Comparison of ENCODE assay signal across 8 cellular contexts in genomic region chr11:64357904-64358535, GRCh38. TPM values are rescaled to one million over a fixed set of nuclear protein-coding genes. Genes with fewer than 3 reads are reported as not detected.
DNase-seq lines count a peak whose midpoint lies in the region; ATAC-seq lines count a peak whose summit lies in the region.

No MANE protein-coding gene starts in this region.

- ATAC-seq in activated T-cell treated with anti-CD3 and anti-CD28 coated beads, Interleukin-2, amount 50 U/mL, for 72 hours (replicated peaks in 1 of 2), result peak; percentile 63 to 76
- ATAC-seq in stimulated activated memory B cell treated with anti-CD40 and anti-IgM and Interleukin-4, amounts not matched to agents 10 μg/mL and 1 μg/mL and 100 μg/mL, for 72 hours, result no peak
- ATAC-seq in GM21447 (IDR thresholded peaks at IDR 0.05; ENCODE audit: unreplicated experiment), result no peak

- peak overlapping the region; percentile 70 to 75 for H3K4me3 Mint-ChIP-seq in activated T-cell treated with anti-CD3 and anti-CD28 coated beads, Interleukin-2, amount 50 U/mL, for 72 hours
- peak overlapping the region; percentile 44 to 71 (median 67) for H3K4me3 Mint-ChIP-seq in immature natural killer cell
- peak overlapping the region; percentile 57 for H3K4me3 Mint-ChIP-seq in stimulated activated memory B cell treated with anti-CD40 and anti-IgM and Interleukin-4, amounts not matched to agents 10 μg/mL and 1 μg/mL and 100 μg/mL, for 72 hours

- H3K4me1 Mint-ChIP-seq in activated T-cell treated with anti-CD3 and anti-CD28 coated beads, Interleukin-2, amount 50 U/mL, for 72 hours (ENCODE audit: low read depth), result peaks cover 53% of the 10 kb centered on the region
- H3K4me1 Mint-ChIP-seq in immature natural killer cell, result peaks cover 17 to 30% of the 10 kb centered on the region in 2 donors
- peaks cover 56% of the 10 kb centered on the region for H3K4me1 Mint-ChIP-seq in stimulated activated memory B cell treated with anti-CD40 and anti-IgM and Interleukin-4, amounts not matched to agents 10 μg/mL and 1 μg/mL and 100 μg/mL, for 72 hours

- no peaks in the 10 kb centered on the region for H3K36me3 Mint-ChIP-seq in activated T-cell treated with anti-CD3 and anti-CD28 coated beads, Interleukin-2, amount 50 U/mL, for 72 hours (ENCODE audit: insufficient read depth in 2 of 2)
- H3K36me3 Mint-ChIP-seq in immature natural killer cell, result peaks cover 2 to 14% (median 5%) of the 10 kb centered on the region in 3 donors
- H3K36me3 Mint-ChIP-seq in stimulated activated memory B cell treated with anti-CD40 and anti-IgM and Interleukin-4, amounts not matched to agents 10 μg/mL and 1 μg/mL and 100 μg/mL, for 72 hours, result peaks cover 22% of the 10 kb centered on the region

- peak overlapping the region; percentile 81 for H3K27ac Mint-ChIP-seq in activated T-cell treated with anti-CD3 and anti-CD28 coated beads, Interleukin-2, amount 50 U/mL, for 72 hours
- H3K27ac Mint-ChIP-seq in immature natural killer cell, result peak overlapping the region in 4 of 6 donors; percentile 11 to 52 (median 36)
- H3K27ac Mint-ChIP-seq in stimulated activated memory B cell treated with anti-CD40 and anti-IgM and Interleukin-4, amounts not matched to agents 10 μg/mL and 1 μg/mL and 100 μg/mL, for 72 hours, result peak overlapping the region; percentile 77

- H3K27me3 Mint-ChIP-seq in activated T-cell treated with anti-CD3 and anti-CD28 coated beads, Interleukin-2, amount 50 U/mL, for 72 hours (ENCODE audit: low read depth), result no peaks in the 10 kb centered on the region
- no peaks in the 10 kb centered on the region for H3K27me3 Mint-ChIP-seq in immature natural killer cell (ENCODE audit: low read depth in 3 of 3)
- H3K27me3 Mint-ChIP-seq in stimulated activated memory B cell treated with anti-CD40 and anti-IgM and Interleukin-4, amounts not matched to agents 10 μg/mL and 1 μg/mL and 100 μg/mL, for 72 hours, result no peaks in the 10 kb centered on the region

- no peaks in the 10 kb centered on the region for H3K9me3 Mint-ChIP-seq in activated T-cell treated with anti-CD3 and anti-CD28 coated beads, Interleukin-2, amount 50 U/mL, for 72 hours
- no peaks in the 10 kb centered on the region for H3K9me3 Mint-ChIP-seq in immature natural killer cell
- no peaks in the 10 kb centered on the region for H3K9me3 Mint-ChIP-seq in stimulated activated memory B cell treated with anti-CD40 and anti-IgM and Interleukin-4, amounts not matched to agents 10 μg/mL and 1 μg/mL and 100 μg/mL, for 72 hours

- DNase-seq in stimulated activated naive CD4-positive, alpha-beta T cell treated with Interleukin-2 at 50 U/mL for 16 hours (lab: John Stamatoyannopoulos, UW), result peak; percentile 17
- DNase-seq in stimulated activated naive CD4-positive, alpha-beta T cell (lab: John Stamatoyannopoulos, UW), result no peak
- DNase-seq in activated T-cell treated with anti-CD3 and anti-CD28 coated beads, Interleukin-2, amount 50 U/mL, for 72 hours, result peak; percentile 70 to 75
- DNase-seq in immature natural killer cell (no peak), nucleus accumbens (lab: John Stamatoyannopoulos, UW) (no peak), iPS-NIHi7 (ENCODE audit: extremely low spot score) (no peak)

RNA-seq across cellular contexts. Expression of gene RPS6KA4, which starts 0.9 kb away (rescaled TPM):
- total RNA-seq in activated T-cell treated with anti-CD3 and anti-CD28 coated beads, Interleukin-2, amount 50 U/mL, for 72 hours, result 10 to 100 TPM; 16.6 to 18.4 TPM
- 10 to 100 TPM in 1 of 3 donors, 1 to 10 TPM in 2; 5.0 to 16.7 (median 8.5) TPM for polyA plus RNA-seq in immature natural killer cell

RNA-seq across cellular contexts. Expression of gene CCDC88B, which starts 18.0 kb away (rescaled TPM):
- total RNA-seq in activated T-cell treated with anti-CD3 and anti-CD28 coated beads, Interleukin-2, amount 50 U/mL, for 72 hours, result 100 to 1,000 TPM; 119 to 126 TPM
- polyA plus RNA-seq in immature natural killer cell, result 10 to 100 TPM; 10.3 to 86.7 (median 16.4) TPM

RNA-seq across cellular contexts. Expression of gene PRDX5, which starts 40.1 kb away (rescaled TPM):
- total RNA-seq in activated T-cell treated with anti-CD3 and anti-CD28 coated beads, Interleukin-2, amount 50 U/mL, for 72 hours, result 100 to 1,000 TPM; 134 to 138 TPM
- 100 to 1,000 TPM; 319 to 558 (median 418) TPM for polyA plus RNA-seq in immature natural killer cell

RNA-seq across cellular contexts. Expression of gene TRMT112, which starts 40.7 kb away (rescaled TPM):
- 100 to 1,000 TPM; 145 to 154 TPM for total RNA-seq in activated T-cell treated with anti-CD3 and anti-CD28 coated beads, Interleukin-2, amount 50 U/mL, for 72 hours
- polyA plus RNA-seq in immature natural killer cell, result 100 to 1,000 TPM; 216 to 464 (median 322) TPM

RNA-seq across cellular contexts. Expression of gene ESRRA, which starts 52.7 kb away (rescaled TPM):
- total RNA-seq in activated T-cell treated with anti-CD3 and anti-CD28 coated beads, Interleukin-2, amount 50 U/mL, for 72 hours, result 10 to 100 TPM; 40.5 to 42.4 TPM
- polyA plus RNA-seq in immature natural killer cell, result 10 to 100 TPM in 1 of 3 donors, 1 to 10 TPM in 2; 4.6 to 18.0 (median 8.7) TPM

Comparison
In these comparisons a context has a peak if more than half of its experiments do, and no peak if none do; other contexts are left out.
1. DNase-seq: peak in stimulated activated naive CD4-positive, alpha-beta T cell treated with Interleukin-2 at 50 U/mL for 16 hours (single experiment) and activated T-cell treated with anti-CD3 and anti-CD28 coated beads, Interleukin-2, amount 50 U/mL, for 72 hours (2 of 2); none in stimulated activated naive CD4-positive, alpha-beta T cell (0 of 6), immature natural killer cell (0 of 3), nucleus accumbens (0 of 56) and iPS-NIHi7 (single experiment).
2. ATAC-seq: peak in activated T-cell treated with anti-CD3 and anti-CD28 coated beads, Interleukin-2, amount 50 U/mL, for 72 hours (2 of 2); none in stimulated activated memory B cell treated with anti-CD40 and anti-IgM and Interleukin-4, amounts not matched to agents 10 μg/mL and 1 μg/mL and 100 μg/mL, for 72 hours (single experiment) and GM21447 (single experiment).
3. Peak in every context shown above with its lines, with median percentiles within 50 percentile points of each other: H3K27ac Mint-ChIP-seq and H3K4me3 Mint-ChIP-seq.